ENCODE assay signal across 17 cellular contexts in the genomic region with DNA sequence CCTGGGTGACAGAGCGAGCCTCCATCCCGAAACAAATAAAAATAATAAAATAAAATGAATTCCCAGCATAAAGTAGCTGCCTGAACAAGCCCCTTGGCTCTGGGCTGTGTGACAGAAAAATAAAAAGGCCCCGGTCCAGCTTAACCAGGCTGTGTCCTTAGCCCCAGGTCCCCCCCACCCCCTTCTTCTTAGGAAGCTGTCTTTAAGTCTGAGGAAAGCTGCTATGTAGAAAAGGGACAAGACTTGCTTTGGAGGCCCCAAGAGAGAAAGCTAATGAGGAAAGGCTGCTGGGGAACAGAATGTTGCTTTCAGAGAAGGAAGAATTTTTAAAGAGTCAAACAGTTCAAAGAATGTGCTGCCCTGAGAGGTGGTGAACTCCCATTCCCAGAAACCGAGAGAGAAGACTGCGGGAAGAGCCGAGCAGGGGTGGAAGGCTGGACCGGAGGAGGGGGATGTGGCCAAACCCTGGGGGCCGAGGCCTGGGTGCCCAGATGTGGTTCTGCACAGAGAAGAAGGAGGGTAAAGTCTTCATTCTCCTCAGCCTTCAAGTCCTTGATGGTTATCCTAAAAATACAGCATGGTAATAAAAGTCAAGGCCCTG.
DNase-seq lines count a peak whose midpoint lies in the region; ATAC-seq and TF ChIP-seq lines count a peak whose summit lies in the region.
"Had no signal": no experiment of that assay in that cellular context is flagged by ENCODE, and none has a peak within 500 bp of the region (broad histone marks: within the 10 kb centered on the region; RNA-seq: fewer than 3 reads in every experiment).

No MANE protein-coding gene starts in this region.

- H3K9me3 ChIP-seq in psoas muscle (no peaks in the 10 kb centered on the region), vagina (no peaks in the 10 kb centered on the region)

- H3K27ac Mint-ChIP-seq in central memory CD8-positive, alpha-beta T cell (ENCODE audit: low read depth): peak overlapping the region; percentile 77
- H3K27ac Mint-ChIP-seq in natural killer cell: no peak overlapping the region
- H3K27ac Mint-ChIP-seq: activated naive CD8-positive, alpha-beta T cell; CD8-positive, alpha-beta T cell had no signal

- H3K4me1 ChIP-seq in psoas muscle (no peaks in the 10 kb centered on the region), vagina (peaks cover 42% of the 10 kb centered on the region)

- no peak overlapping the region for H3K4me3 Mint-ChIP-seq in central memory CD8-positive, alpha-beta T cell
- H3K4me3 Mint-ChIP-seq in natural killer cell: no peak overlapping the region
- H3K4me3 Mint-ChIP-seq: activated naive CD8-positive, alpha-beta T cell; CD8-positive, alpha-beta T cell; stimulated activated effector memory CD8-positive, alpha-beta T cell treated with anti-CD3 and anti-CD28 coated beads, Interleukin-12 subunit alpha, Interleukin-12 subunit beta, amount 100 ng/mL, for 72 hours had no signal

- 79 to 83% (median 79%) methylated on average over 8 of the region's 8 CpGs for WGBS in psoas muscle, 3 donors

- H3K9me3 Mint-ChIP-seq in central memory CD8-positive, alpha-beta T cell: no peaks in the 10 kb centered on the region
- no peaks in the 10 kb centered on the region for H3K9me3 Mint-ChIP-seq in natural killer cell
- H3K9me3 Mint-ChIP-seq: CD8-positive, alpha-beta T cell; stimulated activated effector memory CD8-positive, alpha-beta T cell treated with anti-CD3 and anti-CD28 coated beads, Interleukin-12 subunit alpha, Interleukin-12 subunit beta, amount 100 ng/mL, for 72 hours had no signal

- ATAC-seq in central memory CD8-positive, alpha-beta T cell (replicated peaks; ENCODE audit: extremely low read depth, poor library complexity, severe bottlenecking): no peak
- ATAC-seq in left cardiac atrium (peak; percentile 23 to 45), psoas muscle (peak in 3 of 4 donors; percentile 25 to 49 (median 39)), natural killer cell (no peak)
- ATAC-seq: CD8-positive, alpha-beta T cell; left lobe of liver; stimulated activated effector memory CD8-positive, alpha-beta T cell treated with anti-CD3 and anti-CD28 coated beads, Interleukin-12 subunit alpha, Interleukin-12 subunit beta, amount 100 ng/mL, for 72 hours had no signal

- no peak for TF ChIP-seq CTCF in psoas muscle (IDR thresholded peaks at IDR 0.05)
- no peak for TF ChIP-seq CTCF in vagina (IDR thresholded peaks at IDR 0.05)
- TF ChIP-seq CTCF in natural killer cell (IDR thresholded peaks at IDR 0.05): no peak

- H3K4me3 ChIP-seq in psoas muscle (no peak overlapping the region), vagina (no peak overlapping the region)
- H3K4me3 ChIP-seq: SK-N-MC had no signal

- H3K27ac ChIP-seq in psoas muscle (peak overlapping the region; percentile 69), vagina (peak overlapping the region; percentile 86)
- H3K27ac ChIP-seq: HL-60, SK-N-MC, VCaP had no signal

- H3K4me1 Mint-ChIP-seq in central memory CD8-positive, alpha-beta T cell: peaks cover 5% of the 10 kb centered on the region
- H3K4me1 Mint-ChIP-seq in natural killer cell: no peaks in the 10 kb centered on the region

- no peaks in the 10 kb centered on the region for H3K27me3 ChIP-seq in psoas muscle (ENCODE audit: insufficient read depth in 3 of 3, low read length in 2 of 3)
- no peaks in the 10 kb centered on the region for H3K27me3 ChIP-seq in vagina

- no peak for DNase-seq in central memory CD8-positive, alpha-beta T cell (ENCODE audit: low spot score in 2 of 2)
- DNase-seq in left cardiac atrium: no peak
- no peak for DNase-seq in psoas muscle
- DNase-seq in vagina (ENCODE audit: extremely low spot score in 2 of 2): no peak
- no peak for DNase-seq in natural killer cell
- no peak for DNase-seq in KBM-7
- DNase-seq in germinal center (ENCODE audit: low spot score): no peak
- DNase-seq: CD8-positive, alpha-beta T cell; GF-D8; H7; stimulated activated CD4-positive, alpha-beta T cell treated with anti-CD3 and anti-CD28 coated beads, Interleukin-4, amount 100 ng/mL, for 1 hour had no signal

- in situ Hi-C loops in KBM-7 (cut with MboI; ENCODE audit: low pct_unique_long_range_greater_than_20kb, low sequenced_read_pairs): no loop called here

- H3K27me3 Mint-ChIP-seq in central memory CD8-positive, alpha-beta T cell: no peaks in the 10 kb centered on the region
- H3K27me3 Mint-ChIP-seq in natural killer cell (ENCODE audit: low read depth in 2 of 2): no peaks in the 10 kb centered on the region
- H3K27me3 Mint-ChIP-seq: activated naive CD8-positive, alpha-beta T cell had no signal

- H3K36me3 ChIP-seq in psoas muscle (ENCODE audit: insufficient read depth in 1 of 2, low read depth in 1 of 2) (no peaks in the 10 kb centered on the region), vagina (no peaks in the 10 kb centered on the region)

- peaks cover 2% of the 10 kb centered on the region for H3K36me3 Mint-ChIP-seq in central memory CD8-positive, alpha-beta T cell (ENCODE audit: insufficient read depth)
- no peaks in the 10 kb centered on the region for H3K36me3 Mint-ChIP-seq in natural killer cell

- intact Hi-C loops in left cardiac atrium (cut with DNase I): no loop called here
- intact Hi-C loops in psoas muscle (cut with DNase I): no loop called here
- intact Hi-C loops in vagina (cut with DNase I): no loop called here
- intact Hi-C loops in natural killer cell (cut with micrococcal nuclease): no loop called here

- TF ChIP-seq POLR2A in vagina (IDR thresholded peaks at IDR 0.05): no peak

Comparison
In these comparisons a context has a peak if more than half of its experiments do, and no peak if none do; other contexts are left out.
1. ATAC-seq: peak in left cardiac atrium (2 of 2) and psoas muscle (3 of 4); none in central memory CD8-positive, alpha-beta T cell (single experiment) and natural killer cell (0 of 3).